Comparison of ENCODE assay signal across 8 cellular contexts in the genomic region with DNA sequence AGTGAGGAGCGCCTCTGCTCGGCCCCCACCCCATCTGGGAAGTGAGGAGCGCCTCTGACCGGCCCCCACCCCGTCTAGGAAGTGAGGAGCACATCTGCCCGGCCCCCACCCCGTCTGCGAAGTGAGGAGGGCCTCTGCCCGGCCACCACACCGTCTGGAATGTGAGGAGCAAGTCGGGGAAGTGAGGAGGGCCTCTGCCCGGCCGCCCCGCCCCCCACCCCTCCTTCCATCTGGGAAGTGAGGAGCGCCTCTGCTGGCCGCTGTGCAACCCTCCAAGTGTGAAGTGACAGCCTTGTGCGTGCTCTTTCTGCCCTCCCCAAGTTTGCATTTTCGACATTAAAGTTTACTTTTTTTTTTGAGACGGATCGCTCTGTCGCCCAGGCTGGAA. TPM values are rescaled to one million over a fixed set of nuclear protein-coding genes. Genes with fewer than 3 reads are reported as not detected.
DNase-seq lines count a peak whose midpoint lies in the region; ATAC-seq and TF ChIP-seq lines count a peak whose summit lies in the region.

No MANE protein-coding gene starts in this region.

- H3K27ac ChIP-seq in coronary artery, result no peak overlapping the region
- H3K27ac ChIP-seq in upper lobe of left lung, result peak overlapping the region in 2 of 4 donors; percentile 27 to 30

- TF ChIP-seq POLR2A in upper lobe of left lung (IDR thresholded peaks at IDR 0.05), result no peak

- H3K4me1 ChIP-seq in upper lobe of left lung, result peaks cover 0 to 15% (median 10%) of the 10 kb centered on the region in 4 donors

- intact Hi-C loops in Right ventricle myocardium superior (cut with DNase I), result no loop called here
- intact Hi-C loops in Right ventricle myocardium inferior (cut with DNase I), result loop anchor here (10.0 kb wide), 3 partner anchors 103 to 473 kb away; partner anchors contain the start of gene PIGK

- no peaks in the 10 kb centered on the region for H3K9me3 ChIP-seq in upper lobe of left lung

- no peak for TF ChIP-seq EP300 in upper lobe of left lung (IDR thresholded peaks at IDR 0.05)

- WGBS in upper lobe of left lung, 2 donors, result 44 to 63% methylated on average over 5 to 20 of the region's 21 CpGs

- ATAC-seq in Right ventricle myocardium superior (ENCODE audit: poor library complexity), result no peak
- no peak for ATAC-seq in Right ventricle myocardium inferior
- no peak for ATAC-seq in upper lobe of left lung (ENCODE audit: low FRiP score in 2 of 2)
- ATAC-seq in HG02763 (IDR thresholded peaks at IDR 0.05; ENCODE audit: unreplicated experiment), result no peak

- H3K36me3 ChIP-seq in upper lobe of left lung, result peaks cover 0 to 10% (median 5%) of the 10 kb centered on the region in 4 donors

- peak overlapping the region; percentile 45 for H3K4me3 ChIP-seq in coronary artery
- H3K4me3 ChIP-seq in upper lobe of left lung, result peak overlapping the region in 3 of 4 donors; percentile 25 to 44 (median 34)

- TF ChIP-seq CTCF in coronary artery (IDR thresholded peaks at IDR 0.05) (no peak), upper lobe of left lung (IDR thresholded peaks at IDR 0.05) (peak in 5 of 6 experiments; percentile 13 to 39 (median 19))

- DNase-seq in Right ventricle myocardium superior (peak; percentile 49), Right ventricle myocardium inferior (ENCODE audit: missing footprints) (no peak), coronary artery (ENCODE audit: low spot score) (no peak), left kidney (ENCODE audit: low read depth, low spot score) (peak; percentile 83), upper lobe of left lung (peak in 1 of 2 donors; percentile 81), NK-92 (lab: John Stamatoyannopoulos, UW; ENCODE audit: unreplicated experiment) (no peak), COLO668 (lab: John Stamatoyannopoulos, UW; ENCODE audit: unreplicated experiment) (no peak)

- no peaks in the 10 kb centered on the region for H3K27me3 ChIP-seq in upper lobe of left lung

RNA-seq across cellular contexts. Expression of gene ZZZ3, which starts 5.1 kb away (rescaled TPM):
- 30.3 TPM for total RNA-seq in Right ventricle myocardium superior
- 30.2 TPM for total RNA-seq in Right ventricle myocardium inferior
- 100 to 1,000 TPM in 1 of 6 donors, 10 to 100 TPM in 5; 15.3 to 141 (median 41.9) TPM for total RNA-seq in upper lobe of left lung

Comparison
In these comparisons a context has a peak if more than half of its experiments do, and no peak if none do; other contexts are left out.
1. DNase-seq: peak in Right ventricle myocardium superior (single experiment) and left kidney (single experiment); none in Right ventricle myocardium inferior (single experiment), coronary artery (single experiment), NK-92 (single experiment) and COLO668 (single experiment).